Comparison of ENCODE assay signal across 19 cellular contexts in genomic region chr9:92637331-92637730, GRCh38.
"Had no signal": no experiment of that assay in that cellular context is flagged by ENCODE, and none has a peak within 500 bp of the region (broad histone marks: within the 10 kb centered on the region; RNA-seq: fewer than 3 reads in every experiment).

No MANE protein-coding gene starts in this region.

- H3K27ac ChIP-seq: adrenal gland, psoas muscle, right lobe of liver, tibial artery had no signal

- ATAC-seq: esophagus mucosa; right lobe of liver; SK-N-SH treated with all-trans-retinoic acid at 6 μM for 48 hours; stimulated activated effector memory CD8-positive, alpha-beta T cell treated with anti-CD3 and anti-CD28 coated beads, Interleukin-12 subunit alpha, Interleukin-12 subunit beta, amount 100 ng/mL, for 72 hours had no signal

- H3K9me3 ChIP-seq: adrenal gland, psoas muscle, right lobe of liver, tibial artery had no signal

- H3K4me3 Mint-ChIP-seq: nephron progenitor cell; stimulated activated effector memory CD8-positive, alpha-beta T cell treated with anti-CD3 and anti-CD28 coated beads, Interleukin-12 subunit alpha, Interleukin-12 subunit beta, amount 100 ng/mL, for 72 hours had no signal

- H3K4me1 ChIP-seq: right lobe of liver had no signal

- H3K27me3 ChIP-seq: adrenal gland, right lobe of liver, tibial artery had no signal

- H3K9me3 Mint-ChIP-seq: nephron progenitor cell; stimulated activated effector memory CD8-positive, alpha-beta T cell treated with anti-CD3 and anti-CD28 coated beads, Interleukin-12 subunit alpha, Interleukin-12 subunit beta, amount 100 ng/mL, for 72 hours had no signal

- H3K4me3 ChIP-seq: adrenal gland, psoas muscle, right lobe of liver, tibial artery had no signal

- DNase-seq: activated CD4-positive, alpha-beta T cell treated with anti-CD3 and anti-CD28 coated beads for 1 hour; activated CD4-positive, alpha-beta T cell treated with anti-CD3 and anti-CD28 coated beads, Interleukin-2, amount 50 U/mL, for 48 hours; activated naive CD4-positive, alpha-beta T cell treated with anti-CD3 and anti-CD28 coated beads, Interleukin-2, amount 50 U/mL, for 16 hours; caudate nucleus; hypothalamus; kidney glomerular epithelial cell; nephron progenitor cell; occipital lobe; psoas muscle; SHP77 treated with DMSO at 0.1 percent for 48 hours; stimulated activated CD4-positive, alpha-beta T cell treated with anti-CD3 and anti-CD28 coated beads, Interleukin-2, amount 100 ng/mL, for 24 hours; T-helper 1 cell; T1000 had no signal

- H3K27ac Mint-ChIP-seq: nephron progenitor cell had no signal
